24 cellular contexts compared by ENCODE assay signal in the genomic region with DNA sequence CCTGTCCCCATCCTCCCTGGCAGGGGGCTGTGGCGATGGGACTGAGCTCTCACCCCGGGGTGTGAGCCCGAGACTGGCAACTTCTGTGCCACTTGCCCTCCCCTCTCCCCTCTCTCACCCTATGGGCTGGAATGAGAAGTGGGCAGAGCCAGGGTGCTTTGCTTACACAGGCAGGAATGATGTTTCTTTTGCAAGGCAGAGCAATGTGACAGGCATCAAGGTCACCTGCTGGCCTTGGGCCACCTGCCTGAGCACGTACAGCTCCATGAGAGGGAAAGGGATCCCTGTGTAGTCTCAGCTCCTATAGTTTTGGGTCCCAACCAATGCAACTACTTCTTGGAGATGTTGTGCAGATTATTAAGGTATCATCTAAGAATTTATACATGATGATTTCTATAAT.
"Had no signal": no experiment of that assay in that cellular context is flagged by ENCODE, and none has a peak within 500 bp of the region (broad histone marks: within the 10 kb centered on the region; RNA-seq: fewer than 3 reads in every experiment).

No MANE protein-coding gene starts in this region.

- H3K4me1 Mint-ChIP-seq: neural progenitor cell had no signal

- H3K27me3 ChIP-seq: colonic mucosa, neural progenitor cell, sigmoid colon, stomach had no signal

- H3K9me3 ChIP-seq: colonic mucosa, lower lobe of right lung, psoas muscle, sigmoid colon, stomach had no signal

- H3K36me3 Mint-ChIP-seq: natural killer cell treated with Interleukin-12 subunit alpha and Interleukin-12 subunit beta and Interleukin-15 and Interleukin-18, amount 100 ng/mL, for 72 hours had no signal

- H3K9me3 Mint-ChIP-seq: endodermal cell; natural killer cell treated with Interleukin-12 subunit alpha and Interleukin-12 subunit beta and Interleukin-15 and Interleukin-18, amount 100 ng/mL, for 72 hours; neural progenitor cell had no signal

- H3K27ac Mint-ChIP-seq: endodermal cell; natural killer cell treated with Interleukin-12 subunit alpha and Interleukin-12 subunit beta and Interleukin-15 and Interleukin-18, amount 100 ng/mL, for 72 hours; neural progenitor cell had no signal

- H3K36me3 ChIP-seq: colonic mucosa, lower lobe of right lung, neural progenitor cell, sigmoid colon, stomach had no signal

- H3K4me1 ChIP-seq: colonic mucosa, lower lobe of right lung, parathyroid adenoma, psoas muscle, sigmoid colon, stomach had no signal

- DNase-seq: colonic mucosa; effector CD4-positive, alpha-beta T cell; endodermal cell; erythroblast; foreskin melanocyte; islet precursor cell; lower lobe of right lung; mesenchymal stem cell; midbrain; occipital lobe; psoas muscle; retina; sigmoid colon; stimulated activated CD4-positive, alpha-beta T cell treated with anti-CD3 and anti-CD28 coated beads, Interleukin-2, amount 100 ng/mL, for 24 hours; stimulated activated CD4-positive, alpha-beta T cell treated with anti-CD3 and anti-CD28 coated beads, Interleukin-4, amount 100 ng/mL, for 4 hours; stimulated activated naive CD4-positive, alpha-beta T cell; stomach; substantia nigra; trophoblast cell had no signal

- H2AFZ ChIP-seq: neural progenitor cell, parathyroid adenoma had no signal

- H3K4me3 Mint-ChIP-seq: endodermal cell; natural killer cell treated with Interleukin-12 subunit alpha and Interleukin-12 subunit beta and Interleukin-15 and Interleukin-18, amount 100 ng/mL, for 72 hours; neural progenitor cell had no signal

- ATAC-seq: left lobe of liver; lower lobe of right lung; natural killer cell treated with Interleukin-12 subunit alpha and Interleukin-12 subunit beta and Interleukin-15 and Interleukin-18, amount 100 ng/mL, for 72 hours; psoas muscle had no signal

- H3K4me3 ChIP-seq: colonic mucosa, lower lobe of right lung, neural progenitor cell, psoas muscle, sigmoid colon, skin epidermis, stomach had no signal

- H3K79me2 ChIP-seq: parathyroid adenoma had no signal

- H3K27ac ChIP-seq: colonic mucosa, lower lobe of right lung, neural progenitor cell, parathyroid adenoma, psoas muscle, sigmoid colon, skin epidermis, stomach had no signal

- H3K4me2 ChIP-seq: neural progenitor cell had no signal
